ENCODE assay signal across 8 cellular contexts in the genomic region with DNA sequence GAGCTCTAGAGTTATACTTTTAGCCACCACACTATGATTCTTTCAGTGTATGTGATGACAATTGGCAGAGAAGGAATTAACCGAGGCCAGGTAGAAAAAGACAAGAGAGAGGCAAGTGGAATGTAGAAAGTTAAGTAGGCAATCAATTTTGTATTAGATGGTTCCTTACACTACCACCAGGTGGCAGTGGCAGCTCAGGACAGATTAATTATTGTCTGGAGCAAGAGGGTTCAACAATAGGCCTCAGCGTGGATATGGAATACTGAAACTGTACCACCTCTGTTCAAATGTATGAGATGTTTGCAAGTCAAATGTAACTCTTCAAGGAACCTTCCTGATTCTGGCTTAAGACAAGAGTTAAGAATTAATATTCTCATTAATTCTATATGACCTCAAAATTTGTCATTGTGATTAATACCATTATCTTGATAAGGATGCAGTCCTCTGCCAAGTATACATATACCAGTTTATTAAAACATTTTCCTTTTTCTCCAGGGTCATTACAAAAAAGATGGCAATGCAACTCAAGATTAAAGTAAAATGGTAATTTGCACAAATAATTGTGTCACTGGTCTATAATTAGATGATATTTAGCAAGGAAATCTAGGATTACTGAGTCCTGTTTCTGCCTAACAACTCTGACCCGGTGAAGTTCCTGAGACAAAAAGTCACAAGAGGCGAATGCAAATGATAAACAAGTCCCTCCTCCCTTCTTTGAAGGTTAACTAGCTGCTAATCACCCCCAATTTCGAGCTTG.
DNase-seq lines count a peak whose midpoint lies in the region; ATAC-seq, FAIRE-seq and TF ChIP-seq lines count a peak whose summit lies in the region.

No MANE protein-coding gene starts in this region.

- H3K27ac ChIP-seq in K562 (ENCODE audit: extremely low read depth, low read depth, low read length) (no peak overlapping the region), kidney (ENCODE audit: low read depth in 2 of 2, low read length in 2 of 2) (no peak overlapping the region)
- H3K27ac ChIP-seq in effector memory CD4-positive, alpha-beta T cell (ENCODE audit: insufficient read depth, low read length, poor library complexity, severe bottlenecking) = no peak overlapping the region

- no peak for TF ChIP-seq POLR2A in K562 (conservative IDR thresholded peaks at IDR 0.05)

- TF ChIP-seq RAD21 in K562 (CRISPR knock-in tag; conservative IDR thresholded peaks at IDR 0.05 in 1 of 2, IDR thresholded peaks at IDR 0.05 in 1 of 2) = peak; percentile 41 to 54; a peak in 3 of 4 replicates

- CTCF ChIA-PET in K562 (lab: Yijun Ruan, JAX; ENCODE audit: low intra/inter-chr PET ratio) = no interaction called here

- no peaks in the 10 kb centered on the region; the same call in 1 of the 2 replicates for H3K9me3 ChIP-seq in K562 (replicated peaks; ENCODE audit: control insufficient read depth, insufficient read depth, low read depth, low read length)
- no peaks in the 10 kb centered on the region for H3K9me3 ChIP-seq in kidney (ENCODE audit: control insufficient read depth in 1 of 2, low read length in 2 of 2)
- H3K9me3 ChIP-seq in effector memory CD4-positive, alpha-beta T cell (ENCODE audit: control insufficient read depth, low read length) = no peaks in the 10 kb centered on the region

- FAIRE-seq in K562 (lab: Jason Lieb, UNC) (peak; percentile 52), kidney (lab: Jason Lieb, UNC) (no peak)

- H3K4me2 ChIP-seq in K562 (ENCODE audit: insufficient read depth, low read length) = no peak overlapping the region

- DNase-seq in CMK (ENCODE audit: low read depth) = peak; percentile 31
- DNase-seq in NCI-H510A (lab: John Stamatoyannopoulos, UW) = peak; percentile 2
- DNase-seq in K562 (ENCODE audit: extremely low read depth in 1 of 4, low spot score in 3 of 4) = peak; percentile 11 to 26 (median 22)
- no peak for DNase-seq in kidney
- DNase-seq in effector memory CD4-positive, alpha-beta T cell = no peak

- H3K27me3 ChIP-seq in K562 (ENCODE audit: control insufficient read depth in 2 of 2, insufficient read depth in 2 of 2, low read length in 2 of 2) = no peaks in the 10 kb centered on the region
- H3K27me3 ChIP-seq in effector memory CD4-positive, alpha-beta T cell (replicated peaks; ENCODE audit: control insufficient read depth, insufficient read depth, low read length, poor library complexity, severe bottlenecking) = no peaks in the 10 kb centered on the region

- H3K4me3 ChIP-seq in K562 = no peak overlapping the region
- no peak overlapping the region for H3K4me3 ChIP-seq in kidney (ENCODE audit: low read length in 2 of 2)
- no peak overlapping the region for H3K4me3 ChIP-seq in effector memory CD4-positive, alpha-beta T cell (ENCODE audit: insufficient read depth, low read depth, low read length, poor library complexity, severe bottlenecking)

- no peak overlapping the region for H3K9ac ChIP-seq in K562 (ENCODE audit: insufficient read depth in 1 of 2, low read depth in 2 of 2, low read length in 2 of 2)
- H3K9ac ChIP-seq in kidney (ENCODE audit: low read length in 2 of 2) = no peak overlapping the region

- no peaks in the 10 kb centered on the region for H3K36me3 Mint-ChIP-seq in stimulated activated memory B cell treated with anti-CD40 and anti-IgM and Interleukin-4, amounts not matched to agents 10 μg/mL and 1 μg/mL and 100 μg/mL, for 72 hours

- intact Hi-C loops in K562 (cut with micrococcal nuclease) = loop anchor here (2.0 to 10.0 kb wide), 2 partner anchors 80 to 136 kb away; no protein-coding TSS in a partner anchor
- intact Hi-C loops in kidney (cut with DNase I) = no loop called here

- H3K4me1 ChIP-seq in K562 (replicated peaks in 1 of 2; ENCODE audit: control insufficient read depth in 2 of 2, insufficient read depth in 2 of 2, low read length in 2 of 2) = no peaks in the 10 kb centered on the region
- H3K4me1 ChIP-seq in kidney (ENCODE audit: control insufficient read depth in 1 of 2, insufficient read depth in 1 of 2, low read depth in 1 of 2, low read length in 2 of 2) = no peaks in the 10 kb centered on the region
- no peaks in the 10 kb centered on the region for H3K4me1 ChIP-seq in effector memory CD4-positive, alpha-beta T cell (ENCODE audit: control insufficient read depth, insufficient read depth, low read length, poor library complexity, severe bottlenecking)

- H4K20me1 ChIP-seq in K562 (replicated peaks; ENCODE audit: control insufficient read depth, insufficient read depth, low read length) = no peaks in the 10 kb centered on the region

- in situ Hi-C loops in K562 (cut with MboI) = no loop called here

- BruUV-seq in K562 (replicated peaks; lab: Mats Ljungman, UMichigan) = no TSS peak

- H3K4me3 Mint-ChIP-seq in stimulated activated memory B cell treated with anti-CD40 and anti-IgM and Interleukin-4, amounts not matched to agents 10 μg/mL and 1 μg/mL and 100 μg/mL, for 72 hours = no peak overlapping the region

- TF ChIP-seq CTCF in K562 (IDR thresholded peaks at IDR 0.05 in 2 of 3, conservative IDR thresholded peaks at IDR 0.05 in 1 of 3; ENCODE audit: insufficient read depth in 2 of 3, low read depth in 1 of 3, low read length in 3 of 3) (peak; percentile 14 to 48 (median 47); a peak in 3 of 6 replicates), kidney (IDR thresholded peaks at IDR 0.05; ENCODE audit: borderline replicate concordance, extremely low read depth, insufficient read depth) (peak; percentile 67)

- no peaks in the 10 kb centered on the region for H3K36me3 ChIP-seq in K562 (ENCODE audit: control insufficient read depth, insufficient read depth, low read length)
- H3K36me3 ChIP-seq in kidney (ENCODE audit: control insufficient read depth in 1 of 2, insufficient read depth in 2 of 2, low read length in 2 of 2) = no peaks in the 10 kb centered on the region
- no peaks in the 10 kb centered on the region for H3K36me3 ChIP-seq in effector memory CD4-positive, alpha-beta T cell (ENCODE audit: control insufficient read depth, insufficient read depth, low read length)

- H3K9me3 Mint-ChIP-seq in stimulated activated memory B cell treated with anti-CD40 and anti-IgM and Interleukin-4, amounts not matched to agents 10 μg/mL and 1 μg/mL and 100 μg/mL, for 72 hours = no peaks in the 10 kb centered on the region

- TF ChIP-seq EP300 in K562 (IDR thresholded peaks at IDR 0.05; ENCODE audit: low read length) = no peak

- H3K27me3 Mint-ChIP-seq in stimulated activated memory B cell treated with anti-CD40 and anti-IgM and Interleukin-4, amounts not matched to agents 10 μg/mL and 1 μg/mL and 100 μg/mL, for 72 hours = no peaks in the 10 kb centered on the region

- H3K9me1 ChIP-seq in K562 (ENCODE audit: control insufficient read depth, insufficient read depth, low read length) = no peaks in the 10 kb centered on the region

- no peak overlapping the region for H3K27ac Mint-ChIP-seq in stimulated activated memory B cell treated with anti-CD40 and anti-IgM and Interleukin-4, amounts not matched to agents 10 μg/mL and 1 μg/mL and 100 μg/mL, for 72 hours

- no peaks in the 10 kb centered on the region for H3K79me2 ChIP-seq in K562 (ENCODE audit: control insufficient read depth, insufficient read depth, low read length)

- no peak overlapping the region for H2AFZ ChIP-seq in K562 (ENCODE audit: low read depth, low read length)

- POLR2A ChIA-PET in K562 (lab: Yijun Ruan, JAX) = interaction anchor here (0.6 kb wide), 1 partner anchor 110 kb away, joined by 3 read pairs; no protein-coding TSS in a partner anchor

- no peaks in the 10 kb centered on the region for H3K4me1 Mint-ChIP-seq in stimulated activated memory B cell treated with anti-CD40 and anti-IgM and Interleukin-4, amounts not matched to agents 10 μg/mL and 1 μg/mL and 100 μg/mL, for 72 hours

- ATAC-seq in GM18858 (IDR thresholded peaks at IDR 0.05; ENCODE audit: unreplicated experiment) (peak; percentile 77), HG02981 (IDR thresholded peaks at IDR 0.05; ENCODE audit: unreplicated experiment) (peak; percentile 89), K562 (no peak)
- no peak for ATAC-seq in stimulated activated memory B cell treated with anti-CD40 and anti-IgM and Interleukin-4, amounts not matched to agents 10 μg/mL and 1 μg/mL and 100 μg/mL, for 72 hours

- 0% methylated on average over 5 of the region's 5 CpGs for WGBS in K562 (ENCODE audit: insufficient coverage, low coverage, missing lambda C conversion rate)

TF ChIP-seq in K562, 482 proteins besides CTCF, POLR2A, EP300 and RAD21:
- TF ChIP-seq NCOA2 (IDR thresholded peaks at IDR 0.05; ENCODE audit: partially characterized antibody in 2 of 2) (no peak), SMC3 (conservative IDR thresholded peaks at IDR 0.05; ENCODE audit: insufficient read depth, low read depth, low read length) (0 out of 2 replicates have a peak, but pooled peaks have one; percentile 20)

Comparison
In these comparisons a context has a peak if more than half of its experiments do, and no peak if none do; other contexts are left out.
1. DNase-seq: peak in CMK (single experiment), NCI-H510A (single experiment) and K562 (4 of 4); none in kidney (single experiment) and effector memory CD4-positive, alpha-beta T cell (0 of 3).
2. ATAC-seq: peak in GM18858 (single experiment) and HG02981 (single experiment); none in K562 (single experiment) and stimulated activated memory B cell treated with anti-CD40 and anti-IgM and Interleukin-4, amounts not matched to agents 10 μg/mL and 1 μg/mL and 100 μg/mL, for 72 hours (single experiment).